Comparison of ENCODE assay signal across 8 cellular contexts in the genomic region with DNA sequence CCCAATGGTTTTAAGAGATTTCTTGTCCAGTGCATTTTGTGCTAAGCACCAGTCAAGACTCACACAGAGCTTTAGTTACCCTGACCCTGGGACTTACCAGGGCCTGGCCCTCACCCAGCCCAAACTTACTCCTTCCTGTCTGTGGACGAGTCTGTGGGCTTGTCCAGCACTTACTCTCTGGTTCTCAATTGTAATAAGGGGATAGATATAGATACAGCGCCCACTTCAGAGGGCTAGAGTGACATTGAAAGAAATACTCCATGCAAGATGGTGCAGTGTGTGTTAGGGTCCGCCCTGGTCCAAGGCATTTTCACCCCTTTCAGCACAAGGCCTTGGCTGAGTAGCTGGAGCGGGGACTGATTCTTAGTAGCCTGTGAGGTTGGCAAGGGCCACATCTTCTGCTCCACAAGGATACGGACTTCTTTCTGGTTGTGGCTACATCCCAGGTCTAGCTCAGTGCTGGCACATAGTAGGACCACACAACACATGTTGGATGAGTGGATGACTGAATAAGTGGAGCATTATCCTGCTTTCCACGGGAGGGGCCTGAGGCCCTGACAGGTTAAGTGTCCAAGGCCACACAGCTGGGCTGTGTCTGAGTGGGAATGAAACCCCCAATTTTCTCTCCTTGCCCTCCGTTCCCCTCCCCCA. TPM values are rescaled to one million over a fixed set of nuclear protein-coding genes. Genes with fewer than 3 reads are reported as not detected.
DNase-seq lines count a peak whose midpoint lies in the region; ATAC-seq, FAIRE-seq and TF ChIP-seq lines count a peak whose summit lies in the region.

No MANE protein-coding gene starts in this region.

- in situ Hi-C loops in HepG2 (cut with HindIII; ENCODE audit: extremely low pct_ligation_motif_present, low pct_unique_long_range_greater_than_20kb), result no loop called here

- H3K27me3 ChIP-seq in KMS-11 (ENCODE audit: insufficient read depth, low read depth) (no peaks in the 10 kb centered on the region), HepG2 (ENCODE audit: control insufficient read depth in 1 of 2, insufficient read depth in 2 of 2, low read length in 2 of 2) (peaks cover 19 to 68% of the 10 kb centered on the region in 2 experiments), stomach smooth muscle (ENCODE audit: control insufficient read depth in 1 of 2, insufficient read depth in 2 of 2, low read length in 2 of 2) (no peaks in the 10 kb centered on the region)

- POLR2A ChIA-PET in HepG2 (lab: Yijun Ruan, JAX), result interaction anchor here (1.2 to 1.3 kb wide), 2 partner anchors 10 to 228 kb away, joined by 3 read pairs; partner anchors contain the start of gene CNNM4

- TF ChIP-seq CTCF in KMS-11 (conservative IDR thresholded peaks at IDR 0.05; ENCODE audit: low read depth, low read length) (no peak), HepG2 (CRISPR knock-in tag; IDR thresholded peaks at IDR 0.05) (no peak), GM20000 (IDR thresholded peaks at IDR 0.05; ENCODE audit: extremely low read depth, missing control alignments) (no peak)

- H3K9me3 ChIP-seq in HepG2 (ENCODE audit: low read length) (no peaks in the 10 kb centered on the region), stomach smooth muscle (ENCODE audit: control insufficient read depth in 2 of 2, low read length in 2 of 2) (no peaks in the 10 kb centered on the region)

- 54% methylated on average over 7 of the region's 7 CpGs for WGBS in HepG2 (ENCODE audit: low lambda C conversion rate)

- peaks cover 72% of the 10 kb centered on the region for H3K4me1 Mint-ChIP-seq in activated naive CD8-positive, alpha-beta T cell treated with anti-CD3 and anti-CD28 coated beads, Interleukin-2, amount 50 U/mL, for 24 hours

- H2AFZ ChIP-seq in KMS-11 (ENCODE audit: low read depth) (peak overlapping the region; percentile 47; the same call in 1 of the 2 replicates), HepG2 (ENCODE audit: low read length) (no peak overlapping the region)

- TF ChIP-seq RAD21 in HepG2 (CRISPR knock-in tag; IDR thresholded peaks at IDR 0.05), result no peak

- intact Hi-C loops in HepG2 (cut with micrococcal nuclease; ENCODE audit: unreplicated experiment), result no loop called here

- CTCF ChIA-PET in HepG2 (lab: Yijun Ruan, JAX; ENCODE audit: low intra/inter-chr PET ratio, low total read pairs), result no interaction called here

- H3K27me3 Mint-ChIP-seq in activated naive CD8-positive, alpha-beta T cell treated with anti-CD3 and anti-CD28 coated beads, Interleukin-2, amount 50 U/mL, for 24 hours, result peaks cover 2% of the 10 kb centered on the region

- no peaks in the 10 kb centered on the region for H3K36me3 Mint-ChIP-seq in activated naive CD8-positive, alpha-beta T cell treated with anti-CD3 and anti-CD28 coated beads, Interleukin-2, amount 50 U/mL, for 24 hours (ENCODE audit: low read depth)

- H3K4me1 ChIP-seq in KMS-11 (ENCODE audit: low read depth, poor library complexity, severe bottlenecking) (peaks cover 84% of the 10 kb centered on the region), HepG2 (ENCODE audit: insufficient read depth, low read length) (peaks cover 41% of the 10 kb centered on the region), stomach smooth muscle (ENCODE audit: control insufficient read depth, insufficient read depth, low read length) (peaks cover 80% of the 10 kb centered on the region)

- H3K4me3 Mint-ChIP-seq in activated naive CD8-positive, alpha-beta T cell treated with anti-CD3 and anti-CD28 coated beads, Interleukin-2, amount 50 U/mL, for 24 hours, result no peak overlapping the region

- no peak overlapping the region; the same call in 1 of the 2 replicates for H3K9ac ChIP-seq in KMS-11
- no peak overlapping the region for H3K9ac ChIP-seq in HepG2 (ENCODE audit: insufficient read depth, low read depth, low read length)
- H3K9ac ChIP-seq in stomach smooth muscle (ENCODE audit: low read length in 2 of 2), result peak overlapping the region; percentile 54 to 55

- no peaks in the 10 kb centered on the region for H3K36me3 ChIP-seq in KMS-11 (ENCODE audit: insufficient read depth)
- H3K36me3 ChIP-seq in HepG2 (replicated peaks in 1 of 2; ENCODE audit: control insufficient read depth in 1 of 2, insufficient read depth in 2 of 2, low read length in 2 of 2), result no peaks in the 10 kb centered on the region
- no peaks in the 10 kb centered on the region for H3K36me3 ChIP-seq in stomach smooth muscle (ENCODE audit: control insufficient read depth in 2 of 2, insufficient read depth in 2 of 2, low read length in 2 of 2)

- H3K9me3 Mint-ChIP-seq in activated naive CD8-positive, alpha-beta T cell treated with anti-CD3 and anti-CD28 coated beads, Interleukin-2, amount 50 U/mL, for 24 hours, result no peaks in the 10 kb centered on the region

- ATAC-seq in activated naive CD8-positive, alpha-beta T cell treated with anti-CD3 and anti-CD28 coated beads, Interleukin-2, amount 50 U/mL, for 24 hours, result no peak
- no peak for ATAC-seq in HepG2
- no peak for ATAC-seq in HG03571 (IDR thresholded peaks at IDR 0.05; ENCODE audit: unreplicated experiment)
- ATAC-seq in GM18870 (IDR thresholded peaks at IDR 0.05; ENCODE audit: unreplicated experiment), result no peak

- no TSS peak for BruUV-seq in HepG2 (replicated peaks; lab: Mats Ljungman, UMichigan)

- H4K20me1 ChIP-seq in KMS-11 (ENCODE audit: insufficient read depth) (0 out of 2 replicates have a peak, but pooled peaks cover 5% of the 10 kb centered on the region), HepG2 (ENCODE audit: insufficient read depth, low read length) (no peaks in the 10 kb centered on the region)

- no peak for TF ChIP-seq POLR2A in HepG2 (IDR thresholded peaks at IDR 0.05; ENCODE audit: insufficient read depth in 1 of 2, low read depth in 2 of 2, low read length in 2 of 2)

- no peak for FAIRE-seq in HepG2 (lab: Jason Lieb, UNC)

- DNase-seq in activated naive CD8-positive, alpha-beta T cell treated with anti-CD3 and anti-CD28 coated beads, Interleukin-2, amount 50 U/mL, for 24 hours, result no peak
- no peak for DNase-seq in HepG2 (ENCODE audit: low spot score)
- DNase-seq in middle frontal gyrus (ENCODE audit: extremely low spot score, low spot score), result no peak
- DNase-seq in GM20000 (ENCODE audit: low spot score), result no peak

- H3K27ac Mint-ChIP-seq in activated naive CD8-positive, alpha-beta T cell treated with anti-CD3 and anti-CD28 coated beads, Interleukin-2, amount 50 U/mL, for 24 hours, result peak overlapping the region; percentile 77

- H3K4me3 ChIP-seq in KMS-11 (IDR thresholded peaks at IDR 0.05; ENCODE audit: insufficient read depth, low read depth, low read length), result peak overlapping the region; percentile 38
- no peak overlapping the region for H3K4me3 ChIP-seq in HepG2 (replicated peaks in 1 of 3; ENCODE audit: insufficient read depth in 1 of 3, low read depth in 2 of 3, low read length in 3 of 3)
- peak overlapping the region; percentile 9 to 64 for H3K4me3 ChIP-seq in stomach smooth muscle (ENCODE audit: low read length in 2 of 2)

- TF ChIP-seq EP300 in HepG2 (IDR thresholded peaks at IDR 0.05; ENCODE audit: low read depth in 2 of 2, low read length in 2 of 2), result no peak
- TF ChIP-seq EP300 in HepG2 (CRISPR knock-in tag; IDR thresholded peaks at IDR 0.05; ENCODE audit: borderline replicate concordance), result no peak

- H3K79me2 ChIP-seq in KMS-11 (ENCODE audit: insufficient read depth, low read depth), result peaks cover 8% of the 10 kb centered on the region
- no peaks in the 10 kb centered on the region for H3K79me2 ChIP-seq in HepG2 (ENCODE audit: insufficient read depth, low read length)

- peak overlapping the region; percentile 73 for H3K27ac ChIP-seq in KMS-11
- no peak overlapping the region for H3K27ac ChIP-seq in HepG2 (ENCODE audit: extremely low read length, insufficient read depth, low read length)
- H3K27ac ChIP-seq in stomach smooth muscle (ENCODE audit: low read length), result peak overlapping the region; percentile 82

- H3K4me2 ChIP-seq in KMS-11 (peak overlapping the region; percentile 98), HepG2 (ENCODE audit: low read depth, low read length) (peak overlapping the region; percentile 69; the same call in 1 of the 2 replicates)

RNA-seq across cellular contexts. Expression of gene ARID5A, which starts 3.8 kb away (rescaled TPM):
- 8.0 and 9.5 TPM in 2 replicates for total RNA-seq in HepG2 (2016; rRNA removed; fragmentation: Illumina TruSeq; extraction: Trizol)
- total RNA-seq in HepG2 (2016; cell fraction: cytosol; rRNA removed; fragmentation: Illumina TruSeq; extraction: Trizol; ENCODE audit: low read depth), result 2.9 and 3.5 TPM in 2 replicates
- total RNA-seq in HepG2 (2016; cell fraction: insoluble cytoplasmic fraction; rRNA removed; fragmentation: Illumina TruSeq; extraction: Trizol), result 8.1 and 9.8 TPM in 2 replicates
- 6.9 and 8.7 TPM in 2 replicates for total RNA-seq in HepG2 (2016; cell fraction: membrane; rRNA removed; fragmentation: Illumina TruSeq; extraction: Trizol)
- total RNA-seq in HepG2 (2016; cell fraction: nucleus; rRNA removed; fragmentation: Illumina TruSeq; extraction: Trizol), result 7.0 and 7.5 TPM in 2 replicates
- 6.0 and 7.4 TPM in 2 replicates for polyA plus RNA-seq in HepG2 (2011; rRNA removed)
- polyA plus RNA-seq in HepG2 (2011; cell fraction: cytosol; rRNA removed), result 3.4 and 7.0 TPM in 2 replicates
- polyA plus RNA-seq in HepG2 (2011; cell fraction: nucleus; rRNA removed), result 11.9 and 13.3 TPM in 2 replicates
- 4.7 and 5.3 TPM in 2 replicates for polyA plus RNA-seq in HepG2 (2012)
- polyA plus RNA-seq in HepG2 (2016; cell fraction: cytosol; fragmentation: Illumina TruSeq; extraction: Trizol; ENCODE audit: low read depth), result 3.1 and 4.1 TPM in 2 replicates
- polyA plus RNA-seq in HepG2 (2016; cell fraction: insoluble cytoplasmic fraction; fragmentation: Illumina TruSeq; extraction: Trizol; ENCODE audit: low read depth), result 9.9 and 12.2 TPM in 2 replicates
- polyA plus RNA-seq in HepG2 (2016; cell fraction: membrane; fragmentation: Illumina TruSeq; extraction: Trizol; ENCODE audit: low read depth), result 6.1 and 8.5 TPM in 2 replicates
- 12.7 and 13.7 TPM in 2 replicates for polyA plus RNA-seq in HepG2 (2016; cell fraction: nucleus; fragmentation: Illumina TruSeq; extraction: Trizol; ENCODE audit: insufficient read depth, low read depth)
- 1.4 and 6.4 TPM in 2 replicates for polyA minus RNA-seq in HepG2 (2011; rRNA and poly(A)+ RNA removed; ENCODE audit: low replicate concordance)
- polyA minus RNA-seq in HepG2 (2011; cell fraction: cytosol; rRNA and poly(A)+ RNA removed), result 3.0 and 4.0 TPM in 2 replicates
- 3.2 and 4.2 TPM in 2 replicates for polyA minus RNA-seq in HepG2 (2011; cell fraction: nucleus; rRNA and poly(A)+ RNA removed)

RNA-seq across cellular contexts. Expression of gene NEURL3, which starts 27.6 kb away (rescaled TPM):
- 0.74 and 1.2 TPM in 2 replicates for total RNA-seq in HepG2 (2016; rRNA removed; fragmentation: Illumina TruSeq; extraction: Trizol)
- 0.20 and 0.53 TPM in 2 replicates for total RNA-seq in HepG2 (2016; cell fraction: cytosol; rRNA removed; fragmentation: Illumina TruSeq; extraction: Trizol; ENCODE audit: low read depth)
- total RNA-seq in HepG2 (2016; cell fraction: insoluble cytoplasmic fraction; rRNA removed; fragmentation: Illumina TruSeq; extraction: Trizol), result 0.73 and 1.4 TPM in 2 replicates
- 0.34 and 0.48 TPM in 2 replicates for total RNA-seq in HepG2 (2016; cell fraction: membrane; rRNA removed; fragmentation: Illumina TruSeq; extraction: Trizol)
- 0.62 and 0.63 TPM in 2 replicates for total RNA-seq in HepG2 (2016; cell fraction: nucleus; rRNA removed; fragmentation: Illumina TruSeq; extraction: Trizol)
- 0.16 and 0.48 TPM in 2 replicates for polyA plus RNA-seq in HepG2 (2011; rRNA removed)
- 0.41 and 0.48 TPM in 2 replicates for polyA plus RNA-seq in HepG2 (2011; cell fraction: cytosol; rRNA removed)
- polyA plus RNA-seq in HepG2 (2011; cell fraction: nucleus; rRNA removed), result 0.37 and 0.74 TPM in 2 replicates
- 0.28 TPM in 1 of 2 replicates, not detected in the other for polyA plus RNA-seq in HepG2 (2012)
- 0.16 and 0.27 TPM in 2 replicates for polyA plus RNA-seq in HepG2 (2016; cell fraction: cytosol; fragmentation: Illumina TruSeq; extraction: Trizol; ENCODE audit: low read depth)
- polyA plus RNA-seq in HepG2 (2016; cell fraction: insoluble cytoplasmic fraction; fragmentation: Illumina TruSeq; extraction: Trizol; ENCODE audit: low read depth), result 0.81 and 0.88 TPM in 2 replicates
- 0.49 and 0.50 TPM in 2 replicates for polyA plus RNA-seq in HepG2 (2016; cell fraction: membrane; fragmentation: Illumina TruSeq; extraction: Trizol; ENCODE audit: low read depth)
- polyA plus RNA-seq in HepG2 (2016; cell fraction: nucleus; fragmentation: Illumina TruSeq; extraction: Trizol; ENCODE audit: insufficient read depth, low read depth), result 1.3 and 1.5 TPM in 2 replicates
- not detected in 2 replicates for polyA minus RNA-seq in HepG2 (2011; rRNA and poly(A)+ RNA removed; ENCODE audit: low replicate concordance)
- polyA minus RNA-seq in HepG2 (2011; cell fraction: cytosol; rRNA and poly(A)+ RNA removed), result not detected in 2 replicates
- polyA minus RNA-seq in HepG2 (2011; cell fraction: nucleus; rRNA and poly(A)+ RNA removed), result not detected in 2 replicates

Comparison
In these comparisons a context has a peak if more than half of its experiments do, and no peak if none do; other contexts are left out.
1. H3K4me3 ChIP-seq: peak in KMS-11 (single experiment) and stomach smooth muscle (2 of 2); none in HepG2 (0 of 3).
2. H3K9ac ChIP-seq: peak in stomach smooth muscle (2 of 2); none in KMS-11 (single experiment) and HepG2 (single experiment).